1 cellular context compared by ENCODE assay signal in genomic region chr9:72850209-72850608, GRCh38.
DNase-seq lines count a peak whose midpoint lies in the region; ATAC-seq and TF ChIP-seq lines count a peak whose summit lies in the region.
"Not testable (repeated sequence)": the region's sequence is repeated elsewhere in the genome, so short reads cannot be mapped to it uniquely, and the experiment has no call there.

No MANE protein-coding gene starts in this region.

- not testable (repeated sequence) for H3K27ac Mint-ChIP-seq in WTC11

- not testable (repeated sequence) for DNase-seq in WTC11 (ENCODE audit: low spot score)

- CTCF ChIA-PET in WTC11 (lab: Charles Lee) = not testable (repeated sequence)

- POLR2A ChIA-PET in WTC11 (lab: Charles Lee) = not testable (repeated sequence)

- not testable (repeated sequence) for H3K4me1 Mint-ChIP-seq in WTC11

- not testable (repeated sequence) for H3K27me3 Mint-ChIP-seq in WTC11 (ENCODE audit: low read depth)

- not testable (repeated sequence) for H3K4me3 Mint-ChIP-seq in WTC11

- H3K9me3 Mint-ChIP-seq in WTC11 = peaks cover 41% of the 10 kb centered on the region

- not testable (repeated sequence) for TF ChIP-seq CTCF in WTC11 (IDR thresholded peaks at IDR 0.05)

- not testable (repeated sequence) for ATAC-seq in WTC11

- peaks cover 12% of the 10 kb centered on the region for H3K36me3 Mint-ChIP-seq in WTC11

TF ChIP-seq in WTC11, 78 proteins besides CTCF, POLR2A, EP300 and RAD21:
- peak; percentile 92 for TF ChIP-seq HMGA2 (CRISPR knock-in tag; IDR thresholded peaks at IDR 0.05)
TF ChIP-seq in WTC11: peak in this region for 1; not testable (repeated sequence) for 77.
